ENCODE assay signal across 13 cellular contexts in genomic region chr13:93552596-93552995, GRCh38.
"Had no signal": no experiment of that assay in that cellular context is flagged by ENCODE, and none has a peak within 500 bp of the region (broad histone marks: within the 10 kb centered on the region; RNA-seq: fewer than 3 reads in every experiment).

No MANE protein-coding gene starts in this region.

- H3K4me1 ChIP-seq: breast epithelium, heart left ventricle, left ventricle myocardium inferior, vagina had no signal

- DNase-seq: activated CD4-positive, alpha-beta memory T cell treated with anti-CD3 and anti-CD28 coated beads for 36 hours; activated naive CD8-positive, alpha-beta T cell treated with anti-CD3 and anti-CD28 coated beads, Interleukin-2, amount 10 ng/mL, durations not matched to agents 7 days and 5 days; activated T-cell treated with anti-CD3 and anti-CD28 coated beads, Interleukin-2, amount 50 U/mL, for 4 hours; aorta; foreskin melanocyte; heart left ventricle; left ventricle myocardium inferior; mesenchymal stem cell; stimulated activated CD4-positive, alpha-beta T cell treated with anti-CD3 and anti-CD28 coated beads, Interleukin-4, amount 100 ng/mL, for 1 hour; stimulated activated CD8-positive, alpha-beta memory T cell treated with anti-CD3 and anti-CD28 coated beads, Interleukin-4, amount 100 ng/mL, for 48 hours; T1000 had no signal

- H3K27ac ChIP-seq: breast epithelium, heart left ventricle, left ventricle myocardium inferior, vagina had no signal

- H3K9me3 ChIP-seq: breast epithelium, heart left ventricle, left ventricle myocardium inferior, vagina had no signal

- ATAC-seq: activated T-cell treated with anti-CD3 and anti-CD28 coated beads, Interleukin-2, amount 50 U/mL, for 4 hours; heart left ventricle had no signal

- H3K27me3 ChIP-seq: breast epithelium, heart left ventricle, vagina had no signal

- H3K36me3 ChIP-seq: breast epithelium, heart left ventricle, left ventricle myocardium inferior, vagina had no signal

- H3K4me3 ChIP-seq: breast epithelium, heart left ventricle, left ventricle myocardium inferior, vagina had no signal
